Comparison of ENCODE assay signal across 19 cellular contexts in genomic region chr13:83297591-83298305, GRCh38.
"Had no signal": no experiment of that assay in that cellular context is flagged by ENCODE, and none has a peak within 500 bp of the region (broad histone marks: within the 10 kb centered on the region; RNA-seq: fewer than 3 reads in every experiment).

No MANE protein-coding gene starts in this region.

- H3K4me1 ChIP-seq: body of pancreas, neural progenitor cell, right atrium auricular region, vagina had no signal

- DNase-seq: activated CD4-positive, alpha-beta memory T cell treated with anti-CD3 and anti-CD28 coated beads, Interleukin-2, amount 10 ng/mL, durations not matched to agents 7 days and 5 days; activated CD4-positive, alpha-beta T cell treated with anti-CD3 and anti-CD28 coated beads for 48 hours; activated CD8-positive, alpha-beta memory T cell treated with anti-CD3 and anti-CD28 coated beads, Interleukin-2, amount 10 ng/mL, durations not matched to agents 7 days and 5 days; activated naive CD4-positive, alpha-beta T cell; activated naive CD8-positive, alpha-beta T cell treated with anti-CD3 and anti-CD28 coated beads for 36 hours; body of pancreas; erythroblast; foreskin melanocyte; mesendoderm; naive thymus-derived CD4-positive, alpha-beta T cell; stimulated activated naive CD8-positive, alpha-beta T cell treated with anti-CD3 and anti-CD28 coated beads, Interleukin-15, Interleukin-2, amounts not matched to agents 100 U/mL and 50 U/mL, for 24 hours; substantia nigra; T-cell; trophoblast cell had no signal

- H3K4me2 ChIP-seq: neural progenitor cell had no signal

- H3K9me3 ChIP-seq: body of pancreas, right atrium auricular region, vagina had no signal

- H3K9ac ChIP-seq: neural progenitor cell had no signal

- H3K27me3 ChIP-seq: body of pancreas, neural progenitor cell, right atrium auricular region, vagina had no signal

- H2AFZ ChIP-seq: neural progenitor cell had no signal

- H3K27ac ChIP-seq: body of pancreas, coronary artery, neural progenitor cell, right atrium auricular region, skin epidermis, vagina had no signal

- H3K36me3 ChIP-seq: neural progenitor cell, right atrium auricular region, vagina had no signal

- H3K4me3 ChIP-seq: body of pancreas, coronary artery, neural progenitor cell, right atrium auricular region, skin epidermis, vagina had no signal
